In the genomic region with DNA sequence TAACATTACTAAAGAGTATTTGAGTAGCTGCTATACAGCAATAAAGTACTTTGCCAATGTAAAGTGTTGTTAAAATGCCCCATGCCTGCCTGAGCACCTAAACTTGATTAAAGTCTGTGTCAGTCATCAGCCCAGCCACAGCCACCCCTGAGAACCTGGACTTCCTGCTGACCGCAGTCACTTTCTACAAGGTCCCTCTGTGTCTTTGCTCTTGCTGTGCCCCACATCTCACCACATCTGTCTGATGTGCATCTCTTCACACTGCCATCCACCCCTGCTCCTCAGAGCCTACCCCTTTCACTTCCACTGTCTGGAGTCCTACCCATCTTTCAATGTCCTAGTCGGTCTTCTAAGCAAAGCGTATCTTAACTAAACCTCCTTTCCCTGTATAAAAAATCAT, we compare ENCODE assay signal across 1 cellular context.
TF ChIP-seq lines count a peak whose summit lies in the region.

No MANE protein-coding gene starts in this region.

TF ChIP-seq in H1, 55 proteins besides CTCF, POLR2A, EP300 and RAD21:
- no peak for TF ChIP-seq TEAD4 (IDR thresholded peaks at IDR 0.05; ENCODE audit: low read depth, low read length)
- TF ChIP-seq SAP30 (IDR thresholded peaks at IDR 0.05; ENCODE audit: insufficient read depth, insufficient replicate concordance, low read length): no peak
- no peak for TF ChIP-seq RNF2 (IDR thresholded peaks at IDR 0.05; ENCODE audit: borderline replicate concordance, low read depth, low read length, missing control alignments, poor library complexity, severe bottlenecking)
- no peak for TF ChIP-seq CTBP2 (IDR thresholded peaks at IDR 0.05; ENCODE audit: borderline replicate concordance, insufficient read depth, insufficient read length, low read length)
- no peak for TF ChIP-seq KDM1A (IDR thresholded peaks at IDR 0.05; ENCODE audit: borderline replicate concordance, low read length)
